ENCODE assay signal across 24 cellular contexts in the genomic region with DNA sequence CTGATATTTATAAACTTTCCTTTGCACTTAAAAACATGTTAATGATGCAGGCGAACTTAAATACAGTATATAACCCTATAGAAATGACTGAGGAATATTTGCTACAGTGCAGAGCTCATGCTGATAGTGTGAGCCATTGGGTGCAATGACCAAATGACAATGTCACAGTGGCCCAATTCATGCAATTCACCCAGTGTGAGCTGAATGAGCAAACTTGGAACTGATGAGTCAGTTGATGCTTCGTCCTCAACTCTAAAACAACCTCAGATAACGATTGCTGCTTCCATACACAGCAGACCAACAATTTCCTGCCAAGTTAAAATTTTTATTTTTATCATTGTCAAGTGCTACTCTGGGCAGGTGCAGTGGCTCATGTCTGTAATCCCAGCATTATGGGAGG. TPM values are rescaled to one million over a fixed set of nuclear protein-coding genes. Genes with fewer than 3 reads are reported as not detected.
A peak's percentile ranks its signal among the peaks of the same experiment; 100 is the strongest.
DNase-seq lines count a peak whose midpoint lies in the region; ATAC-seq, FAIRE-seq and TF ChIP-seq lines count a peak whose summit lies in the region.
"Had no signal": no experiment of that assay in that cellular context is flagged by ENCODE, and none has a peak within 500 bp of the region (broad histone marks: within the 10 kb centered on the region; RNA-seq: fewer than 3 reads in every experiment).

No MANE protein-coding gene starts in this region.

- ATAC-seq in activated CD8-positive, alpha-beta T cell treated with anti-CD3 and anti-CD28 coated beads, Interleukin-2, amount 10 ng/mL, durations not matched to agents 7 days and 5 days = peak; percentile 11
- ATAC-seq in K562 (no peak), HG03457 (IDR thresholded peaks at IDR 0.05; ENCODE audit: unreplicated experiment) (no peak)
- ATAC-seq: CD8-positive, alpha-beta T cell; left lung; sciatic nerve had no signal

- intact Hi-C loops in activated CD4-positive, alpha-beta T cell treated with anti-CD3 and anti-CD28 coated beads, Interleukin-2, amount 10 ng/mL, durations not matched to agents 24 days and 14 days (cut with micrococcal nuclease) = no loop called here
- intact Hi-C loops in K562 (cut with micrococcal nuclease) = no loop called here
- intact Hi-C loops in spleen (cut with DNase I; ENCODE audit: low total_unique reads) = no loop called here

- 41% methylated on average over 3 of the region's 3 CpGs for WGBS in K562 (ENCODE audit: insufficient coverage, low coverage, missing lambda C conversion rate)
- 71 to 75% (median 74%) methylated on average over 3 of the region's 3 CpGs for WGBS in spleen, 5 donors

- H4K20me1 ChIP-seq in K562 (replicated peaks; ENCODE audit: control insufficient read depth, insufficient read depth, low read length) = no peaks in the 10 kb centered on the region

- no peak overlapping the region for H3K9ac ChIP-seq in K562 (ENCODE audit: insufficient read depth in 1 of 2, low read depth in 2 of 2, low read length in 2 of 2)
- H3K9ac ChIP-seq: GM23248 had no signal

- H3K4me2 ChIP-seq in K562 (ENCODE audit: insufficient read depth, low read length) = no peak overlapping the region

- in situ Hi-C loops in K562 (cut with MboI) (no loop called here), ACHN (cut with HindIII; ENCODE audit: low pct_ligation_motif_present, low pct_unique_long_range_greater_than_20kb, low sequenced_read_pairs) (no loop called here)

- no TSS peak for BruUV-seq in K562 (replicated peaks; lab: Mats Ljungman, UMichigan)

- H3K79me2 ChIP-seq in K562 (ENCODE audit: control insufficient read depth, insufficient read depth, low read length) = no peaks in the 10 kb centered on the region

- peaks cover 79% of the 10 kb centered on the region for H3K36me3 Mint-ChIP-seq in activated CD4-positive, alpha-beta T cell treated with anti-CD3 and anti-CD28 coated beads, Interleukin-2, amount 10 ng/mL, durations not matched to agents 24 days and 14 days (ENCODE audit: low read depth)
- peaks cover 91% of the 10 kb centered on the region for H3K36me3 Mint-ChIP-seq in activated CD8-positive, alpha-beta T cell treated with anti-CD3 and anti-CD28 coated beads, Interleukin-2, amount 10 ng/mL, durations not matched to agents 7 days and 5 days (ENCODE audit: low read depth)
- H3K36me3 Mint-ChIP-seq: brain had no signal

- H3K4me3 ChIP-seq in K562 (no peak overlapping the region), spleen (no peak overlapping the region)
- H3K4me3 ChIP-seq: GM23248, left lung, SJSA1, tibial nerve had no signal

- no peak overlapping the region for H3K4me3 Mint-ChIP-seq in activated CD4-positive, alpha-beta T cell treated with anti-CD3 and anti-CD28 coated beads, Interleukin-2, amount 10 ng/mL, durations not matched to agents 24 days and 14 days
- H3K4me3 Mint-ChIP-seq in activated CD8-positive, alpha-beta T cell treated with anti-CD3 and anti-CD28 coated beads, Interleukin-2, amount 10 ng/mL, durations not matched to agents 7 days and 5 days = no peak overlapping the region
- H3K4me3 Mint-ChIP-seq: B cell; brain; CD8-positive, alpha-beta T cell had no signal

- H3K36me3 ChIP-seq in K562 (ENCODE audit: control insufficient read depth, insufficient read depth, low read length) = peaks cover 69% of the 10 kb centered on the region
- H3K36me3 ChIP-seq in spleen = peaks cover 10 to 97% (median 68%) of the 10 kb centered on the region in 6 donors

- H3K9me3 Mint-ChIP-seq in activated CD4-positive, alpha-beta T cell treated with anti-CD3 and anti-CD28 coated beads, Interleukin-2, amount 10 ng/mL, durations not matched to agents 24 days and 14 days = peaks cover 4% of the 10 kb centered on the region
- H3K9me3 Mint-ChIP-seq in activated CD8-positive, alpha-beta T cell treated with anti-CD3 and anti-CD28 coated beads, Interleukin-2, amount 10 ng/mL, durations not matched to agents 7 days and 5 days (ENCODE audit: insufficient read depth) = no peaks in the 10 kb centered on the region
- H3K9me3 Mint-ChIP-seq: brain; CD8-positive, alpha-beta T cell had no signal

- no peak overlapping the region for H2AFZ ChIP-seq in K562 (ENCODE audit: low read depth, low read length)
- H2AFZ ChIP-seq: GM23248 had no signal

- H3K27ac ChIP-seq in K562 (ENCODE audit: extremely low read depth, low read depth, low read length) (no peak overlapping the region), spleen (no peak overlapping the region)
- H3K27ac ChIP-seq: GM23248, left lung, neutrophil, SJSA1, tibial nerve had no signal

- DNase-seq in activated CD4-positive, alpha-beta T cell treated with anti-CD3 and anti-CD28 coated beads, Interleukin-2, amount 10 ng/mL, durations not matched to agents 24 days and 14 days = no peak
- no peak for DNase-seq in activated CD4-positive, alpha-beta T cell treated with anti-CD3 and anti-CD28 coated beads, Interleukin-2, amount 50 U/mL, for 4 hours
- peak; percentile 41 for DNase-seq in RKO (ENCODE audit: low spot score)
- no peak for DNase-seq in activated CD8-positive, alpha-beta T cell treated with anti-CD3 and anti-CD28 coated beads, Interleukin-2, amount 10 ng/mL, durations not matched to agents 7 days and 5 days
- DNase-seq in K562 (ENCODE audit: extremely low read depth in 1 of 4, low spot score in 3 of 4) = peak in 1 of 4 experiments; percentile 31
- DNase-seq in spleen = no peak
- DNase-seq in ACHN = no peak
- DNase-seq: CD8-positive, alpha-beta T cell; DMS 273 treated with DMSO at 0.1 percent for 48 hours; GM23248; left lung; mesendoderm; NCI-H1105 treated with DMSO at 0.1 percent for 48 hours; NCI-H1930; NCI-H748 treated with DMSO at 0.1 percent for 48 hours had no signal

- POLR2A ChIA-PET in activated CD8-positive, alpha-beta T cell treated with anti-CD3 and anti-CD28 coated beads, Interleukin-2, amount 10 ng/mL, durations not matched to agents 7 days and 5 days (lab: Charles Lee) = no interaction called here
- POLR2A ChIA-PET in K562 (lab: Yijun Ruan, JAX) = interaction anchor here (1.0 kb wide), 1 partner anchor 18 kb away, joined by 3 read pairs; no protein-coding TSS in a partner anchor

- peak overlapping the region; percentile 23 for H3K27ac Mint-ChIP-seq in activated CD4-positive, alpha-beta T cell treated with anti-CD3 and anti-CD28 coated beads, Interleukin-2, amount 10 ng/mL, durations not matched to agents 24 days and 14 days
- H3K27ac Mint-ChIP-seq in activated CD8-positive, alpha-beta T cell treated with anti-CD3 and anti-CD28 coated beads, Interleukin-2, amount 10 ng/mL, durations not matched to agents 7 days and 5 days = peak overlapping the region; percentile 37
- H3K27ac Mint-ChIP-seq: B cell; brain; CD8-positive, alpha-beta T cell had no signal

- no peaks in the 10 kb centered on the region for H3K9me1 ChIP-seq in K562 (ENCODE audit: control insufficient read depth, insufficient read depth, low read length)

- TF ChIP-seq POLR2A in K562 (conservative IDR thresholded peaks at IDR 0.05) (no peak), spleen (IDR thresholded peaks at IDR 0.05) (no peak)

- H3K4me1 Mint-ChIP-seq in activated CD4-positive, alpha-beta T cell treated with anti-CD3 and anti-CD28 coated beads, Interleukin-2, amount 10 ng/mL, durations not matched to agents 24 days and 14 days = peaks cover 59% of the 10 kb centered on the region
- H3K4me1 Mint-ChIP-seq in activated CD8-positive, alpha-beta T cell treated with anti-CD3 and anti-CD28 coated beads, Interleukin-2, amount 10 ng/mL, durations not matched to agents 7 days and 5 days (ENCODE audit: low read depth) = peaks cover 74% of the 10 kb centered on the region
- H3K4me1 Mint-ChIP-seq: brain had no signal

- TF ChIP-seq CTCF in K562 (IDR thresholded peaks at IDR 0.05 in 2 of 3, conservative IDR thresholded peaks at IDR 0.05 in 1 of 3; ENCODE audit: insufficient read depth in 2 of 3, low read depth in 1 of 3, low read length in 3 of 3) (no peak), spleen (IDR thresholded peaks at IDR 0.05 in 8 of 11, conservative IDR thresholded peaks at IDR 0.05 in 3 of 11) (no peak)

- CTCF ChIA-PET in activated CD8-positive, alpha-beta T cell treated with anti-CD3 and anti-CD28 coated beads, Interleukin-2, amount 10 ng/mL, durations not matched to agents 7 days and 5 days (lab: Charles Lee) = interaction anchor here (1.9 to 2.5 kb wide), 2 partner anchors 27 to 162 kb away, joined by 9 to 11 read pairs; no protein-coding TSS in a partner anchor
- CTCF ChIA-PET in K562 (lab: Yijun Ruan, JAX; ENCODE audit: low intra/inter-chr PET ratio) = no interaction called here

- H3K27me3 ChIP-seq in K562 (ENCODE audit: control insufficient read depth in 2 of 2, insufficient read depth in 2 of 2, low read length in 2 of 2) (no peaks in the 10 kb centered on the region), spleen (replicated peaks in 1 of 7) (no peaks in the 10 kb centered on the region)
- H3K27me3 ChIP-seq: left lung, neutrophil, SJSA1, tibial nerve had no signal

- no peak for TF ChIP-seq EP300 in K562 (IDR thresholded peaks at IDR 0.05; ENCODE audit: low read length)

- H3K9me3 ChIP-seq in K562 (replicated peaks; ENCODE audit: control insufficient read depth, insufficient read depth, low read depth, low read length) (no peaks in the 10 kb centered on the region), spleen (no peaks in the 10 kb centered on the region)
- H3K9me3 ChIP-seq: left lung, neutrophil, SJSA1, tibial nerve had no signal

- H3K27me3 Mint-ChIP-seq in activated CD4-positive, alpha-beta T cell treated with anti-CD3 and anti-CD28 coated beads, Interleukin-2, amount 10 ng/mL, durations not matched to agents 24 days and 14 days = no peaks in the 10 kb centered on the region
- no peaks in the 10 kb centered on the region for H3K27me3 Mint-ChIP-seq in activated CD8-positive, alpha-beta T cell treated with anti-CD3 and anti-CD28 coated beads, Interleukin-2, amount 10 ng/mL, durations not matched to agents 7 days and 5 days (ENCODE audit: low read depth)
- H3K27me3 Mint-ChIP-seq: B cell had no signal

- FAIRE-seq in K562 (lab: Jason Lieb, UNC) = peak; percentile 26
- FAIRE-seq: GM12892, TTC549 had no signal

- H3K4me1 ChIP-seq in K562 (replicated peaks in 1 of 2; ENCODE audit: control insufficient read depth in 2 of 2, insufficient read depth in 2 of 2, low read length in 2 of 2) (peaks cover 4 to 20% of the 10 kb centered on the region in 2 experiments; a peak in 4 of 5 replicates), spleen (peaks cover 17 to 38% (median 27%) of the 10 kb centered on the region in 6 donors)

- no peak for TF ChIP-seq RAD21 in K562 (CRISPR knock-in tag; conservative IDR thresholded peaks at IDR 0.05 in 1 of 2, IDR thresholded peaks at IDR 0.05 in 1 of 2)

RNA-seq across cellular contexts. Expression of a gene that starts 12.1 kb away (rescaled TPM):
- total RNA-seq in activated CD4-positive, alpha-beta T cell treated with anti-CD3 and anti-CD28 coated beads, Interleukin-2, amount 10 ng/mL, durations not matched to agents 24 days and 14 days = 36.5 and 38.5 TPM in 2 replicates
- total RNA-seq in activated CD8-positive, alpha-beta T cell treated with anti-CD3 and anti-CD28 coated beads, Interleukin-2, amount 10 ng/mL, durations not matched to agents 7 days and 5 days = 10 to 100 TPM; 17.3 to 20.2 TPM
- not detected in 2 replicates for total RNA-seq in K562 (2011; cell fraction: chromatin; rRNA removed; ENCODE audit: low replicate concordance)
- total RNA-seq in K562 (2011; cell fraction: nucleolus; rRNA removed) = not detected in 2 replicates
- not detected in 2 replicates for total RNA-seq in K562 (2011; cell fraction: nucleoplasm; rRNA removed)
- total RNA-seq in K562 (2014; rRNA removed) (not detected in 2 replicates), K562 (2014; rRNA removed; fragmentation: Illumina TruSeq; extraction: Trizol) (not detected in 2 replicates), K562 (2015; rRNA removed; fragmentation: Illumina TruSeq; extraction: Trizol) (not detected in 2 replicates), K562 (2021) (not detected in 2 replicates), spleen (10 to 100 TPM; 11.1 to 27.7 (median 12.9) TPM)
- polyA plus RNA-seq in K562 (2011; rRNA removed) (not detected in 2 replicates), K562 (2014; fragmentation: Illumina TruSeq; extraction: Trizol) (not detected in 2 replicates), K562 (2014; fragmentation: Nextera tagmentation; extraction: Ambion mirVana) (not detected), K562 (2014; rRNA removed) (not detected in 2 replicates), spleen (under 1 TPM; 0.08 to 0.93 (median 0.15) TPM)
- polyA plus RNA-seq in K562 (2011; cell fraction: cytosol; rRNA removed) = not detected in 2 replicates
- polyA plus RNA-seq in K562 (2011; cell fraction: nucleus; rRNA removed) = not detected in 2 replicates
- polyA plus RNA-seq in K562 (2012) = not detected in 2 replicates
- not detected in 2 replicates for polyA minus RNA-seq in K562 (2011; rRNA and poly(A)+ RNA removed)
- not detected in 2 replicates for polyA minus RNA-seq in K562 (2011; cell fraction: cytosol; rRNA and poly(A)+ RNA removed)
- not detected in 2 replicates for polyA minus RNA-seq in K562 (2011; cell fraction: nucleus; rRNA and poly(A)+ RNA removed)

Comparison
In these comparisons a context has a peak if more than half of its experiments do, and no peak if none do; other contexts are left out.
1. RNA of a gene that starts 12.1 kb away (total RNA-seq): 36.5 to 38.5 TPM in activated CD4-positive, alpha-beta T cell treated with anti-CD3 and anti-CD28 coated beads, Interleukin-2, amount 10 ng/mL, durations not matched to agents 24 days and 14 days, 17.3 to 20.2 TPM in activated CD8-positive, alpha-beta T cell treated with anti-CD3 and anti-CD28 coated beads, Interleukin-2, amount 10 ng/mL, durations not matched to agents 7 days and 5 days and 11.1 to 27.7 TPM in spleen; not detected in K562; every median in the first group is over 10 times any median in the second.